Comparison of ENCODE assay signal across 12 cellular contexts in genomic region chr15:52093539-52094502, GRCh38. TPM values are rescaled to one million over a fixed set of nuclear protein-coding genes. Genes with fewer than 3 reads are reported as not detected.
DNase-seq lines count a peak whose midpoint lies in the region; ATAC-seq and TF ChIP-seq lines count a peak whose summit lies in the region.
"Had no signal": no experiment of that assay in that cellular context is flagged by ENCODE, and none has a peak within 500 bp of the region (broad histone marks: within the 10 kb centered on the region; RNA-seq: fewer than 3 reads in every experiment).

No MANE protein-coding gene starts in this region.

- DNase-seq in AG08395 (ENCODE audit: low spot score): peak; percentile 74
- peak; percentile 29 for DNase-seq in NCI-H2171 (lab: John Stamatoyannopoulos, UW)
- no peak for DNase-seq in chondrocyte (ENCODE audit: low spot score)
- DNase-seq in lower lobe of right lung: no peak
- no peak for DNase-seq in esophagus muscularis mucosa (ENCODE audit: extremely low spot score)
- no peak for DNase-seq in KG1 (lab: John Stamatoyannopoulos, UW)
- no peak for DNase-seq in SIG-M5 treated with dmso at 0.1 percent for 504 hours (lab: John Stamatoyannopoulos, UW; ENCODE audit: unreplicated experiment)
- DNase-seq: activated CD4-positive, alpha-beta T cell treated with anti-CD3 and anti-CD28 coated beads, Interleukin-2, amount 10 ng/mL, durations not matched to agents 7 days and 5 days; DMS153; retina had no signal

- no peaks in the 10 kb centered on the region for H3K36me3 ChIP-seq in lower lobe of right lung
- H3K36me3 ChIP-seq in esophagus muscularis mucosa: no peaks in the 10 kb centered on the region

- H3K27ac Mint-ChIP-seq in chondrocyte (ENCODE audit: unreplicated experiment): peak overlapping the region; percentile 93
- H3K27ac Mint-ChIP-seq: activated CD4-positive, alpha-beta T cell treated with anti-CD3 and anti-CD28 coated beads, Interleukin-2, amount 10 ng/mL, durations not matched to agents 7 days and 5 days had no signal

- no peaks in the 10 kb centered on the region for H3K27me3 Mint-ChIP-seq in chondrocyte (ENCODE audit: low read depth)

- H3K9me3 ChIP-seq in lower lobe of right lung (peaks cover 5% of the 10 kb centered on the region), esophagus muscularis mucosa (peaks cover 0 to 10% (median 4%) of the 10 kb centered on the region in 4 donors)

- H3K36me3 Mint-ChIP-seq in chondrocyte (ENCODE audit: low read depth): peaks cover 3% of the 10 kb centered on the region

- H3K4me1 ChIP-seq in lower lobe of right lung (peaks cover 26% of the 10 kb centered on the region), esophagus muscularis mucosa (peaks cover 8 to 22% (median 21%) of the 10 kb centered on the region in 4 donors)

- ATAC-seq in lower lobe of right lung: peak; percentile 44 to 49
- no peak for ATAC-seq in GM21515 (IDR thresholded peaks at IDR 0.05; ENCODE audit: unreplicated experiment)

- TF ChIP-seq CTCF in chondrocyte (IDR thresholded peaks at IDR 0.05): no peak
- no peak for TF ChIP-seq CTCF in lower lobe of right lung (IDR thresholded peaks at IDR 0.05)
- TF ChIP-seq CTCF in esophagus muscularis mucosa (IDR thresholded peaks at IDR 0.05): no peak

- peaks cover 38% of the 10 kb centered on the region for H3K4me1 Mint-ChIP-seq in chondrocyte (ENCODE audit: low read depth)
- H3K4me1 Mint-ChIP-seq: activated CD4-positive, alpha-beta T cell treated with anti-CD3 and anti-CD28 coated beads, Interleukin-2, amount 10 ng/mL, durations not matched to agents 7 days and 5 days had no signal

- H3K27ac ChIP-seq in lower lobe of right lung: no peak overlapping the region
- peak overlapping the region in 2 of 4 donors; percentile 19 to 41 for H3K27ac ChIP-seq in esophagus muscularis mucosa (replicated peaks in 1 of 4)

- no peak for TF ChIP-seq POLR2A in esophagus muscularis mucosa (IDR thresholded peaks at IDR 0.05; ENCODE audit: low read depth)

- no peak overlapping the region for H3K4me3 ChIP-seq in lower lobe of right lung
- no peak overlapping the region for H3K4me3 ChIP-seq in esophagus muscularis mucosa

- H3K27me3 ChIP-seq in lower lobe of right lung (ENCODE audit: low read depth) (no peaks in the 10 kb centered on the region), esophagus muscularis mucosa (no peaks in the 10 kb centered on the region)

- peak overlapping the region; percentile 6 for H3K4me3 Mint-ChIP-seq in chondrocyte (ENCODE audit: unreplicated experiment)
- H3K4me3 Mint-ChIP-seq: activated CD4-positive, alpha-beta T cell treated with anti-CD3 and anti-CD28 coated beads, Interleukin-2, amount 10 ng/mL, durations not matched to agents 7 days and 5 days had no signal

- 58% methylated on average over 10 of the region's 12 CpGs for WGBS in esophagus muscularis mucosa

- intact Hi-C loops in lower lobe of right lung (cut with DNase I) (no loop called here), esophagus muscularis mucosa (cut with DNase I) (no loop called here)

- TF ChIP-seq EP300 in esophagus muscularis mucosa (IDR thresholded peaks at IDR 0.05): no peak

- H3K9me3 Mint-ChIP-seq in chondrocyte (ENCODE audit: low read depth): peaks cover 15% of the 10 kb centered on the region

RNA-seq across cellular contexts. Expression of gene BCL2L10, which starts 18.8 kb away (rescaled TPM):
- not detected in 3 replicates for total RNA-seq in chondrocyte
- total RNA-seq in lower lobe of right lung: not detected
- total RNA-seq in esophagus muscularis mucosa: under 1 TPM in 1 of 4 donors, not detected in 3; 0.71 TPM
- total RNA-seq: H1 had no signal

Comparison
In these comparisons a context has a peak if more than half of its experiments do, and no peak if none do; other contexts are left out.
1. DNase-seq: peak in AG08395 (single experiment) and NCI-H2171 (single experiment); none in chondrocyte (single experiment), lower lobe of right lung (single experiment), esophagus muscularis mucosa (single experiment), KG1 (single experiment) and SIG-M5 treated with dmso at 0.1 percent for 504 hours (single experiment).